Comparison of ENCODE assay signal across 13 cellular contexts in genomic region chr22:21447694-21448402, GRCh38. TPM values are rescaled to one million over a fixed set of nuclear protein-coding genes. Genes with fewer than 3 reads are reported as not detected.
A peak's percentile ranks its signal among the peaks of the same experiment; 100 is the strongest.
DNase-seq lines count a peak whose midpoint lies in the region; ATAC-seq, FAIRE-seq and TF ChIP-seq lines count a peak whose summit lies in the region.
"Had no signal": no experiment of that assay in that cellular context is flagged by ENCODE, and none has a peak within 500 bp of the region (broad histone marks: within the 10 kb centered on the region; RNA-seq: fewer than 3 reads in every experiment).

No MANE protein-coding gene starts in this region.

- TF ChIP-seq POLR2A in NB4 (IDR thresholded peaks at IDR 0.05; ENCODE audit: extremely low read depth, insufficient read length), result no peak

- no peak for FAIRE-seq in small intestine (lab: Jason Lieb, UNC)
- FAIRE-seq: colon, G401.6 had no signal

- ATAC-seq in psoas muscle, result no peak

- H3K9me3 ChIP-seq in psoas muscle, result no peaks in the 10 kb centered on the region
- no peaks in the 10 kb centered on the region for H3K9me3 ChIP-seq in small intestine (ENCODE audit: control insufficient read depth, low read depth)
- H3K9me3 ChIP-seq: Peyer's patch had no signal

- H3K4me3 ChIP-seq in NB4 (ENCODE audit: low read depth, low read length), result no peak overlapping the region
- H3K4me3 ChIP-seq in epithelial cell of proximal tubule (ENCODE audit: low read depth, low read length), result no peak overlapping the region
- no peak overlapping the region for H3K4me3 ChIP-seq in psoas muscle
- no peak overlapping the region for H3K4me3 ChIP-seq in small intestine (ENCODE audit: low read depth in 1 of 2, low read length in 2 of 2)
- H3K4me3 ChIP-seq: Peyer's patch had no signal

- TF ChIP-seq CTCF in GM12873 (IDR thresholded peaks at IDR 0.05; ENCODE audit: insufficient read depth, low read depth, low read length, missing control alignments) (peak; percentile 41), NB4 (IDR thresholded peaks at IDR 0.05; ENCODE audit: low read depth, low read length) (peak; percentile 41), epithelial cell of proximal tubule (conservative IDR thresholded peaks at IDR 0.05; ENCODE audit: low read depth, low read length) (peak; percentile 25), psoas muscle (IDR thresholded peaks at IDR 0.05) (no peak)

- H3K27ac ChIP-seq in psoas muscle (no peak overlapping the region), small intestine (ENCODE audit: low read depth in 1 of 2, low read length in 1 of 2) (no peak overlapping the region)
- H3K27ac ChIP-seq: Peyer's patch had no signal

- H3K36me3 ChIP-seq in psoas muscle (ENCODE audit: insufficient read depth in 1 of 2, low read depth in 1 of 2) (peaks cover 0 to 26% of the 10 kb centered on the region in 2 donors), small intestine (ENCODE audit: control insufficient read depth in 2 of 2, insufficient read depth in 2 of 2, low read length in 2 of 2) (peaks cover 0 to 8% of the 10 kb centered on the region in 2 donors)

- 93 to 94% (median 94%) methylated on average over 22 of the region's 22 CpGs for WGBS in psoas muscle, 3 donors
- 86 to 90% (median 87%) methylated on average over 22 of the region's 22 CpGs for WGBS in small intestine, 3 donors

- intact Hi-C loops in psoas muscle (cut with DNase I), result no loop called here

- H3K4me1 ChIP-seq in psoas muscle, result peaks cover 6% of the 10 kb centered on the region
- H3K4me1 ChIP-seq in small intestine (ENCODE audit: control insufficient read depth in 2 of 2, insufficient read depth in 1 of 2, low read depth in 1 of 2, low read length in 1 of 2), result no peaks in the 10 kb centered on the region
- H3K4me1 ChIP-seq: Peyer's patch had no signal

- DNase-seq in NB4 (ENCODE audit: low read depth) (peak; percentile 45), epithelial cell of proximal tubule (ENCODE audit: low read depth) (no peak), psoas muscle (peak; percentile 10 to 41), small intestine (no peak), NOMO-1 (lab: John Stamatoyannopoulos, UW; ENCODE audit: unreplicated experiment in 2 of 2) (no peak), kidney tubule cell (ENCODE audit: low spot score) (no peak)
- DNase-seq in activated naive CD4-positive, alpha-beta T cell treated with Interleukin-2 at 50 U/mL for 16 hours, result no peak
- DNase-seq: hippocampal formation, NCI-H1417 treated with DMSO at 0.1 percent for 48 hours had no signal

- no peaks in the 10 kb centered on the region for H3K27me3 ChIP-seq in psoas muscle (ENCODE audit: insufficient read depth in 3 of 3, low read length in 2 of 3)
- no peaks in the 10 kb centered on the region for H3K27me3 ChIP-seq in small intestine (ENCODE audit: control insufficient read depth in 2 of 2, insufficient read depth in 2 of 2, low read length in 2 of 2)
- H3K27me3 ChIP-seq: Peyer's patch had no signal

RNA-seq across cellular contexts. Expression of gene TMEM191C, which starts 19.3 kb away (rescaled TPM):
- 1.8 and 3.8 TPM in 2 replicates for total RNA-seq in epithelial cell of proximal tubule
- total RNA-seq in psoas muscle, result under 1 TPM in 1 of 4 donors, not detected in 3; 0.34 TPM
- polyA plus RNA-seq in psoas muscle, result under 1 TPM; 0.01 to 0.07 (median 0.06) TPM
- 1 to 10 TPM; 2.0 to 6.0 (median 3.0) TPM for polyA plus RNA-seq in small intestine

RNA-seq across cellular contexts. Expression of gene HIC2, which starts 30.7 kb away (rescaled TPM):
- total RNA-seq in epithelial cell of proximal tubule (4.4 and 5.3 TPM in 2 replicates), psoas muscle (1 to 10 TPM; 1.8 to 3.2 (median 2.3) TPM)
- polyA plus RNA-seq in psoas muscle (1 to 10 TPM in 2 of 3 donors, under 1 TPM in 1; 0.94 to 2.2 (median 1.2) TPM), small intestine (1 to 10 TPM in 2 of 3 donors, under 1 TPM in 1; 0.81 to 1.9 (median 1.1) TPM)

Comparison
In these comparisons a context has a peak if more than half of its experiments do, and no peak if none do; other contexts are left out.
1. DNase-seq: peak in NB4 (single experiment) and psoas muscle (2 of 2); none in epithelial cell of proximal tubule (single experiment), small intestine (single experiment), NOMO-1 (0 of 2), activated naive CD4-positive, alpha-beta T cell treated with Interleukin-2 at 50 U/mL for 16 hours (single experiment) and kidney tubule cell (single experiment).